19 cellular contexts compared by ENCODE assay signal in the genomic region with DNA sequence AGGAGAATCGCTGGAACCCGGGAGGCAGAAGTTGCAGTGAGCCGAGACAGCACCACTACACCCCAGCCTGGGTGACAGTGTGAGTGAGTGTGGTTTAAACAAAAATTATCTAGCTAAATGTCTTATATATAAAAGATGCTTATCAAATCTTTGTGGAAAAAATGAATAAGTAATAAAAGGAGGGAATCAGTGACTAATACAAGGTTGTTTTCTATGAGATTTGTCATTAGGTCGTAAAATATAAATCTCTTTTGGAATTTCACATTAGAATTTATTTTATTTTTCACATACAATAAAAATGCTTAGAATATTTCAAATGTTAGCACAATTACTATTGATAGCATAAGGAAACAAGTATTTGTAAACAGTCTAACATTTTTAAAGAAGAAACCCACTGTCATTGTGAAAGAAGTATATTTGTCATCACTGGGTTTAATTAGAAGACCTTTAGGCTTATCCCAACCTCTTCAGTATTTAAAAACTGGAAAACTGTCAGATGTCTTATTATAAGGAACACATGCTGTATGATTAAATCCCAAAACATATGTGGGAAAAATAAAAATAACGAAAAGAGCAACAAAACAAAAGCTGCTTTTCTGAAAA.
"Had no signal": no experiment of that assay in that cellular context is flagged by ENCODE, and none has a peak within 500 bp of the region (broad histone marks: within the 10 kb centered on the region; RNA-seq: fewer than 3 reads in every experiment).

No MANE protein-coding gene starts in this region.

- H3K9me3 ChIP-seq: psoas muscle had no signal

- H3K27ac ChIP-seq: coronary artery, epithelial cell of prostate, psoas muscle, VCaP had no signal

- H3K4me1 ChIP-seq: psoas muscle had no signal

- ATAC-seq: activated CD4-positive, alpha-beta T cell treated with anti-CD3 and anti-CD28 coated beads for 36 hours; activated CD8-positive, alpha-beta T cell treated with anti-CD3 and anti-CD28 coated beads, Interleukin-2, amount 10 ng/mL, durations not matched to agents 7 days and 5 days; left lobe of liver; natural killer cell; psoas muscle; sciatic nerve; T-cell had no signal

- DNase-seq: activated CD4-positive, alpha-beta T cell treated with anti-CD3 and anti-CD28 coated beads for 36 hours; activated CD8-positive, alpha-beta memory T cell treated with anti-CD3 and anti-CD28 coated beads, Interleukin-2, amount 50 U/mL, for 48 hours; activated CD8-positive, alpha-beta T cell treated with anti-CD3 and anti-CD28 coated beads, Interleukin-2, amount 10 ng/mL, durations not matched to agents 7 days and 5 days; activated naive CD4-positive, alpha-beta T cell treated with Interleukin-2 at 50 U/mL for 16 hours; caudate nucleus; effector CD4-positive, alpha-beta T cell; head of caudate nucleus; mammary epithelial cell; natural killer cell; nucleus accumbens; psoas muscle; stimulated activated CD4-positive, alpha-beta T cell treated with anti-CD3 and anti-CD28 coated beads, Interleukin-12 subunit alpha, Interleukin-12 subunit beta, amount 100 ng/mL, for 4 hours; stimulated activated naive CD4-positive, alpha-beta T cell; T-cell had no signal

- H3K4me3 ChIP-seq: coronary artery, psoas muscle had no signal
